ENCODE assay signal across 9 cellular contexts in the genomic region with DNA sequence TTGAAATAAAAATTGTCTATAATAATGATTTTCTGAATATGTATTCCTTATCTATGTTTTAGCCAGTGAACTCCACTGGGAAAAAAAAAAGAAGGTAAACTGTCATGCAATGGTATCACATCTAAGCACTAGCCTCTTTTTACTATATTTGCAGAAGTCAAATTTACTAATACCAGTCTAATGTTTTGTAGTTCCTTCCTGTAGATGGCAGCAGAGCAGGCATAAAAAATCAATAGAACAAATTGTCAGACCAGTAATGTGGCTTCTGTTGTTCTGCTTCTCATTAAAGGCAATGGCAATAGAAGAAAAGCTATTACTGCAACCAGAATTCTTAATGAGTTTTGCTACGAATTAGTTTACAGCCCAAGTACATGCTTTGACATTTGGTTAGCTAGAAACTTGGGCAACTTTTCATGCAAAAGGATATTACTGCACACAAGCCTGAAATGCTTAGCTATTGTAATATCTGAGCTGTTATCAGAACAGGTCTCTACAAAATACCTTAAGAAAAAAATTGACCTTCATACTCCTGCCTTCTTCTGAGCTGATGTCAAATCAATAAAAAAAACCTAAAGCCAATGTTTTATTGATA.
DNase-seq lines count a peak whose midpoint lies in the region; ATAC-seq, FAIRE-seq and TF ChIP-seq lines count a peak whose summit lies in the region.
"Had no signal": no experiment of that assay in that cellular context is flagged by ENCODE, and none has a peak within 500 bp of the region (broad histone marks: within the 10 kb centered on the region; RNA-seq: fewer than 3 reads in every experiment).

No MANE protein-coding gene starts in this region.

- H3K9me3 Mint-ChIP-seq in activated naive CD4-positive, alpha-beta T cell treated with anti-CD3 and anti-CD28 coated beads for 36 hours, result peaks cover 8% of the 10 kb centered on the region

- no peaks in the 10 kb centered on the region for H3K27me3 Mint-ChIP-seq in activated naive CD4-positive, alpha-beta T cell treated with anti-CD3 and anti-CD28 coated beads for 36 hours (ENCODE audit: low read depth)

- H3K36me3 ChIP-seq in prostate gland, result no peaks in the 10 kb centered on the region

- DNase-seq in GM12891 (ENCODE audit: insufficient read length, low spot score) (peak; percentile 1), NCI-H524 treated with DMSO at 0.1 percent for 48 hours (lab: John Stamatoyannopoulos, UW) (peak; percentile 13), choroid plexus epithelial cell (ENCODE audit: low read depth) (peak; percentile 24), prostate gland (ENCODE audit: low spot score) (no peak), middle frontal gyrus (ENCODE audit: extremely low spot score, low spot score) (no peak), UCSD-AML1 (lab: John Stamatoyannopoulos, UW; ENCODE audit: unreplicated experiment) (no peak)
- DNase-seq in activated naive CD4-positive, alpha-beta T cell treated with anti-CD3 and anti-CD28 coated beads for 36 hours, result no peak

- intact Hi-C loops in prostate gland (cut with DNase I), result no loop called here
- intact Hi-C loops in activated naive CD4-positive, alpha-beta T cell treated with anti-CD3 and anti-CD28 coated beads for 36 hours (cut with micrococcal nuclease), result loop anchor here (5.0 kb wide), 1 partner anchor 343 kb away; no protein-coding TSS in a partner anchor

- WGBS in prostate gland, result 10% methylated on average over 1 of the region's 1 CpG

- CTCF ChIA-PET in activated naive CD4-positive, alpha-beta T cell treated with anti-CD3 and anti-CD28 coated beads for 36 hours (lab: Charles Lee), result interaction anchor here (0.6 kb wide), 2 partner anchors 86 to 337 kb away, joined by 5 to 6 read pairs; no protein-coding TSS in a partner anchor

- TF ChIP-seq POLR2A in GM12891 (IDR thresholded peaks at IDR 0.05; ENCODE audit: low read depth, low read length) (no peak), prostate gland (IDR thresholded peaks at IDR 0.05) (no peak)

- H3K4me3 Mint-ChIP-seq in activated naive CD4-positive, alpha-beta T cell treated with anti-CD3 and anti-CD28 coated beads for 36 hours, result no peak overlapping the region
- H3K4me3 Mint-ChIP-seq: T-helper 1 cell treated with Interleukin-12 subunit alpha and Interleukin-12 subunit beta and Interleukin-4 antibody, amounts not matched to agents 30 μg/mL and 1 μg/mL, for 36 hours had no signal

- no peaks in the 10 kb centered on the region for H3K27me3 ChIP-seq in prostate gland (replicated peaks; ENCODE audit: insufficient read depth)

- no peak for FAIRE-seq in GM12891 (lab: Jason Lieb, UNC)

- no peak overlapping the region for H3K27ac ChIP-seq in prostate gland

- H3K4me3 ChIP-seq in choroid plexus epithelial cell (ENCODE audit: low read depth, low read length) (no peak overlapping the region), prostate gland (no peak overlapping the region)

- no peaks in the 10 kb centered on the region for H3K4me1 ChIP-seq in prostate gland (replicated peaks)

- H3K27ac Mint-ChIP-seq in activated naive CD4-positive, alpha-beta T cell treated with anti-CD3 and anti-CD28 coated beads for 36 hours, result no peak overlapping the region
- H3K27ac Mint-ChIP-seq: T-helper 1 cell treated with Interleukin-12 subunit alpha and Interleukin-12 subunit beta and Interleukin-4 antibody, amounts not matched to agents 30 μg/mL and 1 μg/mL, for 36 hours had no signal

- TF ChIP-seq CTCF in choroid plexus epithelial cell (conservative IDR thresholded peaks at IDR 0.05; ENCODE audit: low read depth, low read length) (peak; percentile 32), prostate gland (IDR thresholded peaks at IDR 0.05) (peak in 3 of 4 experiments; percentile 11 to 33 (median 29))

- H3K36me3 Mint-ChIP-seq in activated naive CD4-positive, alpha-beta T cell treated with anti-CD3 and anti-CD28 coated beads for 36 hours (ENCODE audit: low read depth), result no peaks in the 10 kb centered on the region

- ATAC-seq in HG02852 (IDR thresholded peaks at IDR 0.05; ENCODE audit: unreplicated experiment), result peak; percentile 78

- no peaks in the 10 kb centered on the region for H3K4me1 Mint-ChIP-seq in activated naive CD4-positive, alpha-beta T cell treated with anti-CD3 and anti-CD28 coated beads for 36 hours (ENCODE audit: low read depth)

- no peaks in the 10 kb centered on the region for H3K9me3 ChIP-seq in prostate gland

TF ChIP-seq in GM12891, 5 proteins besides CTCF, POLR2A, EP300 and RAD21:
- no peak for TF ChIP-seq SPI1 (IDR thresholded peaks at IDR 0.05; ENCODE audit: low read depth, low read length)
- TF ChIP-seq TAF1 (IDR thresholded peaks at IDR 0.05; ENCODE audit: low read depth, low read length), result no peak
- TF ChIP-seq POU2F2 (IDR thresholded peaks at IDR 0.05; ENCODE audit: low read depth, low read length), result no peak
- TF ChIP-seq PAX5 (IDR thresholded peaks at IDR 0.05; ENCODE audit: insufficient read depth, low read length, severe bottlenecking), result no peak

Comparison
In these comparisons a context has a peak if more than half of its experiments do, and no peak if none do; other contexts are left out.
1. DNase-seq: peak in GM12891 (single experiment), NCI-H524 treated with DMSO at 0.1 percent for 48 hours (single experiment) and choroid plexus epithelial cell (single experiment); none in prostate gland (single experiment), middle frontal gyrus (single experiment), activated naive CD4-positive, alpha-beta T cell treated with anti-CD3 and anti-CD28 coated beads for 36 hours (single experiment) and UCSD-AML1 (single experiment).